ENCODE assay signal across 12 cellular contexts in the genomic region with DNA sequence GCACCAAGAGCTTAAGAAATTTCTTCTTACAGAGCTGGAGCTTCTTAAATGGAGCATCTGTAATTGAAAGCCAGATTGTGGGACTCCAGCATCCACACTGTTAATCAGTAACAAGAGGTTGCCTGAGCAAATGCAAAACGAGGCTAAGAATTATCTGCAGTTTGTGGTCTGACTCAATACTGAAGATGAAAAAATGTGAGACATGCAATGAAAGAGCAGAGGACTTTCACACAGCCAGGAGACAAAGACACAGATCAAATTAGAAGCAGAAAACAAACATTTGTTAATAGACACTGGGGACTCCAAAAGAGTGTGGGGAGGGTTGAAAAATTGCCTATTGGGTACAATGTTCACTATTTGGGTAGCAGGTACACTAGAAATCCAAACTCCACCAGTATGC.
DNase-seq lines count a peak whose midpoint lies in the region; ATAC-seq lines count a peak whose summit lies in the region.
"Had no signal": no experiment of that assay in that cellular context is flagged by ENCODE, and none has a peak within 500 bp of the region (broad histone marks: within the 10 kb centered on the region; RNA-seq: fewer than 3 reads in every experiment).

No MANE protein-coding gene starts in this region.

- H3K36me3 Mint-ChIP-seq in activated naive CD4-positive, alpha-beta T cell treated with anti-CD3 and anti-CD28 coated beads, Interleukin-2, amount 10 ng/mL, durations not matched to agents 7 days and 5 days: no peaks in the 10 kb centered on the region

- no peak overlapping the region for H3K4me3 Mint-ChIP-seq in activated naive CD4-positive, alpha-beta T cell treated with anti-CD3 and anti-CD28 coated beads, Interleukin-2, amount 10 ng/mL, durations not matched to agents 7 days and 5 days
- H3K4me3 Mint-ChIP-seq: activated CD4-positive, alpha-beta memory T cell treated with anti-CD3 and anti-CD28 coated beads, Interleukin-2, amount 10 ng/mL, durations not matched to agents 7 days and 5 days had no signal

- peaks cover 6% of the 10 kb centered on the region for H3K27me3 Mint-ChIP-seq in activated naive CD4-positive, alpha-beta T cell treated with anti-CD3 and anti-CD28 coated beads, Interleukin-2, amount 10 ng/mL, durations not matched to agents 7 days and 5 days

- DNase-seq in renal cortical epithelial cell (ENCODE audit: low read depth): peak; percentile 93
- no peak for DNase-seq in iPS-NIHi7 (ENCODE audit: extremely low spot score)
- no peak for DNase-seq in A172 (ENCODE audit: low spot score)
- no peak for DNase-seq in nucleus accumbens (lab: John Stamatoyannopoulos, UW)
- DNase-seq in activated naive CD4-positive, alpha-beta T cell treated with anti-CD3 and anti-CD28 coated beads, Interleukin-2, amount 10 ng/mL, durations not matched to agents 7 days and 5 days: no peak
- DNase-seq: activated CD4-positive, alpha-beta memory T cell treated with anti-CD3 and anti-CD28 coated beads, Interleukin-2, amount 10 ng/mL, durations not matched to agents 7 days and 5 days; cortex of kidney; PC-9; retina had no signal

- CTCF ChIA-PET in activated naive CD4-positive, alpha-beta T cell treated with anti-CD3 and anti-CD28 coated beads, Interleukin-2, amount 10 ng/mL, durations not matched to agents 7 days and 5 days (lab: Charles Lee): no interaction called here

- H3K9me3 Mint-ChIP-seq in activated naive CD4-positive, alpha-beta T cell treated with anti-CD3 and anti-CD28 coated beads, Interleukin-2, amount 10 ng/mL, durations not matched to agents 7 days and 5 days: no peaks in the 10 kb centered on the region
- H3K9me3 Mint-ChIP-seq: activated CD4-positive, alpha-beta memory T cell treated with anti-CD3 and anti-CD28 coated beads, Interleukin-2, amount 10 ng/mL, durations not matched to agents 7 days and 5 days had no signal

- H3K4me1 Mint-ChIP-seq in activated naive CD4-positive, alpha-beta T cell treated with anti-CD3 and anti-CD28 coated beads, Interleukin-2, amount 10 ng/mL, durations not matched to agents 7 days and 5 days: no peaks in the 10 kb centered on the region

- no peak overlapping the region for H3K27ac Mint-ChIP-seq in activated naive CD4-positive, alpha-beta T cell treated with anti-CD3 and anti-CD28 coated beads, Interleukin-2, amount 10 ng/mL, durations not matched to agents 7 days and 5 days
- H3K27ac Mint-ChIP-seq: activated CD4-positive, alpha-beta memory T cell treated with anti-CD3 and anti-CD28 coated beads, Interleukin-2, amount 10 ng/mL, durations not matched to agents 7 days and 5 days had no signal

- ATAC-seq in GM18907 (IDR thresholded peaks at IDR 0.05; ENCODE audit: unreplicated experiment) (peak; percentile 74), GM21723 (IDR thresholded peaks at IDR 0.05; ENCODE audit: unreplicated experiment) (peak; percentile 75), HG03432 (IDR thresholded peaks at IDR 0.05; ENCODE audit: unreplicated experiment) (peak; percentile 76)
